Comparison of ENCODE assay signal across 8 cellular contexts in genomic region chr6:4134841-4135664, GRCh38. TPM values are rescaled to one million over a fixed set of nuclear protein-coding genes. Genes with fewer than 3 reads are reported as not detected.
DNase-seq lines count a peak whose midpoint lies in the region; ATAC-seq lines count a peak whose summit lies in the region.

TSS of gene ECI2 (minus strand) at chr6:4135575. CDS start at chr6:4135560, 15 bp downstream.

- H3K36me3 Mint-ChIP-seq in activated CD8-positive, alpha-beta memory T cell treated with anti-CD3 and anti-CD28 coated beads, Interleukin-2, amount 10 ng/mL, durations not matched to agents 7 days and 5 days = peaks cover 35% of the 10 kb centered on the region
- H3K36me3 Mint-ChIP-seq in stimulated activated effector memory CD8-positive, alpha-beta T cell treated with anti-CD3 and anti-CD28 coated beads, Interleukin-12 subunit alpha, Interleukin-12 subunit beta, amount 100 ng/mL, for 72 hours = peaks cover 44% of the 10 kb centered on the region

- ATAC-seq in GM18868 (IDR thresholded peaks at IDR 0.05; ENCODE audit: unreplicated experiment) (peak; percentile 46), HG03108 (IDR thresholded peaks at IDR 0.05; ENCODE audit: unreplicated experiment) (peak; percentile 40)
- ATAC-seq in activated CD8-positive, alpha-beta memory T cell treated with anti-CD3 and anti-CD28 coated beads, Interleukin-2, amount 10 ng/mL, durations not matched to agents 7 days and 5 days = peak; percentile 66
- ATAC-seq in stimulated activated effector memory CD8-positive, alpha-beta T cell treated with anti-CD3 and anti-CD28 coated beads, Interleukin-12 subunit alpha, Interleukin-12 subunit beta, amount 100 ng/mL, for 72 hours = peak; percentile 75

- H3K9me3 Mint-ChIP-seq in activated CD8-positive, alpha-beta memory T cell treated with anti-CD3 and anti-CD28 coated beads, Interleukin-2, amount 10 ng/mL, durations not matched to agents 7 days and 5 days (ENCODE audit: low read depth) = peaks cover 5% of the 10 kb centered on the region
- no peaks in the 10 kb centered on the region for H3K9me3 Mint-ChIP-seq in stimulated activated effector memory CD8-positive, alpha-beta T cell treated with anti-CD3 and anti-CD28 coated beads, Interleukin-12 subunit alpha, Interleukin-12 subunit beta, amount 100 ng/mL, for 72 hours

- H3K27ac Mint-ChIP-seq in activated CD8-positive, alpha-beta memory T cell treated with anti-CD3 and anti-CD28 coated beads, Interleukin-2, amount 10 ng/mL, durations not matched to agents 7 days and 5 days = peak within 1 kb of the TSS; percentile 92
- peak within 1 kb of the TSS; percentile 87 for H3K27ac Mint-ChIP-seq in stimulated activated effector memory CD8-positive, alpha-beta T cell treated with anti-CD3 and anti-CD28 coated beads, Interleukin-12 subunit alpha, Interleukin-12 subunit beta, amount 100 ng/mL, for 72 hours

- no peaks in the 10 kb centered on the region for H3K27me3 ChIP-seq in esophagus (ENCODE audit: control insufficient read depth in 1 of 2, insufficient read depth in 2 of 2, low read length in 2 of 2)
- no peaks in the 10 kb centered on the region for H3K27me3 ChIP-seq in mucosa of rectum (ENCODE audit: control insufficient read depth in 2 of 2, insufficient read depth in 2 of 2, low read length in 2 of 2)

- CTCF ChIA-PET in activated CD8-positive, alpha-beta memory T cell treated with anti-CD3 and anti-CD28 coated beads, Interleukin-2, amount 10 ng/mL, durations not matched to agents 7 days and 5 days (lab: Charles Lee) = interaction anchor here (0.9 to 2.2 kb wide), 9 partner anchors 17 to 395 kb away, joined by 3 to 12 read pairs (median 4); partner anchors contain the start of gene FAM50B

- no peaks in the 10 kb centered on the region for H3K9me3 ChIP-seq in esophagus (ENCODE audit: control insufficient read depth in 2 of 2, insufficient read depth in 1 of 2, low read depth in 1 of 2, low read length in 1 of 2)
- H3K9me3 ChIP-seq in mucosa of rectum (ENCODE audit: control insufficient read depth in 2 of 2, low read length in 2 of 2) = no peaks in the 10 kb centered on the region

- peaks cover 2% of the 10 kb centered on the region in 2 donors for H3K36me3 ChIP-seq in esophagus (ENCODE audit: control insufficient read depth in 2 of 2, insufficient read depth in 2 of 2, low read length in 1 of 2)
- H3K36me3 ChIP-seq in mucosa of rectum (ENCODE audit: control insufficient read depth in 2 of 2, insufficient read depth in 2 of 2, low read length in 2 of 2) = peaks cover 4 to 18% of the 10 kb centered on the region in 2 donors

- H3K4me3 ChIP-seq in esophagus (ENCODE audit: low read depth in 1 of 2, low read length in 2 of 2) (peak within 1 kb of the TSS; percentile 72 to 74), mucosa of rectum (ENCODE audit: low read length in 2 of 2) (peak within 1 kb of the TSS; percentile 90 to 91)

- H3K27ac ChIP-seq in esophagus (ENCODE audit: low read depth in 2 of 2, low read length in 1 of 2) (peak within 1 kb of the TSS; percentile 96), mucosa of rectum (ENCODE audit: low read depth in 2 of 2, low read length in 2 of 2) (peak within 1 kb of the TSS; percentile 90 to 94)

- peak within 1 kb of the TSS; percentile 86 for H3K4me3 Mint-ChIP-seq in activated CD8-positive, alpha-beta memory T cell treated with anti-CD3 and anti-CD28 coated beads, Interleukin-2, amount 10 ng/mL, durations not matched to agents 7 days and 5 days
- peak within 1 kb of the TSS; percentile 83 for H3K4me3 Mint-ChIP-seq in stimulated activated effector memory CD8-positive, alpha-beta T cell treated with anti-CD3 and anti-CD28 coated beads, Interleukin-12 subunit alpha, Interleukin-12 subunit beta, amount 100 ng/mL, for 72 hours

- H3K27me3 Mint-ChIP-seq in activated CD8-positive, alpha-beta memory T cell treated with anti-CD3 and anti-CD28 coated beads, Interleukin-2, amount 10 ng/mL, durations not matched to agents 7 days and 5 days = no peaks in the 10 kb centered on the region

- peaks cover 38% of the 10 kb centered on the region for H3K4me1 Mint-ChIP-seq in activated CD8-positive, alpha-beta memory T cell treated with anti-CD3 and anti-CD28 coated beads, Interleukin-2, amount 10 ng/mL, durations not matched to agents 7 days and 5 days
- peaks cover 51% of the 10 kb centered on the region for H3K4me1 Mint-ChIP-seq in stimulated activated effector memory CD8-positive, alpha-beta T cell treated with anti-CD3 and anti-CD28 coated beads, Interleukin-12 subunit alpha, Interleukin-12 subunit beta, amount 100 ng/mL, for 72 hours

- 1% methylated on average over 66 of the region's 66 CpGs for WGBS in esophagus, 2 donors

- H3K4me1 ChIP-seq in esophagus (ENCODE audit: control insufficient read depth in 2 of 2, insufficient read depth in 2 of 2, low read length in 1 of 2) = peaks cover 0 to 2% of the 10 kb centered on the region in 2 donors
- peaks cover 7 to 21% of the 10 kb centered on the region in 2 donors for H3K4me1 ChIP-seq in mucosa of rectum (ENCODE audit: control insufficient read depth in 2 of 2, insufficient read depth in 2 of 2, low read length in 2 of 2)

- DNase-seq in AG08395 (ENCODE audit: low spot score) (peak; percentile 64), NCI-H774 (lab: John Stamatoyannopoulos, UW) (peak; percentile 74)
- peak; percentile 74 for DNase-seq in activated CD8-positive, alpha-beta memory T cell treated with anti-CD3 and anti-CD28 coated beads, Interleukin-2, amount 10 ng/mL, durations not matched to agents 7 days and 5 days
- DNase-seq in stimulated activated effector memory CD8-positive, alpha-beta T cell treated with anti-CD3 and anti-CD28 coated beads, Interleukin-12 subunit alpha, Interleukin-12 subunit beta, amount 100 ng/mL, for 72 hours (ENCODE audit: low spot score in 2 of 2) = peak in 1 of 2 donors; percentile 84

- peak within 1 kb of the TSS; percentile 87 to 90 for H3K9ac ChIP-seq in mucosa of rectum (ENCODE audit: low read depth in 1 of 2, low read length in 2 of 2)

RNA-seq across cellular contexts. Expression of gene ECI2, which starts in this region (rescaled TPM):
- 10 to 100 TPM; 45.0 to 45.5 TPM for total RNA-seq in activated CD8-positive, alpha-beta memory T cell treated with anti-CD3 and anti-CD28 coated beads, Interleukin-2, amount 10 ng/mL, durations not matched to agents 7 days and 5 days
- 10 to 100 TPM in 1 of 2 donors, 1 to 10 TPM in 1; 7.1 to 19.5 TPM for polyA plus RNA-seq in esophagus
